In the genomic region with DNA sequence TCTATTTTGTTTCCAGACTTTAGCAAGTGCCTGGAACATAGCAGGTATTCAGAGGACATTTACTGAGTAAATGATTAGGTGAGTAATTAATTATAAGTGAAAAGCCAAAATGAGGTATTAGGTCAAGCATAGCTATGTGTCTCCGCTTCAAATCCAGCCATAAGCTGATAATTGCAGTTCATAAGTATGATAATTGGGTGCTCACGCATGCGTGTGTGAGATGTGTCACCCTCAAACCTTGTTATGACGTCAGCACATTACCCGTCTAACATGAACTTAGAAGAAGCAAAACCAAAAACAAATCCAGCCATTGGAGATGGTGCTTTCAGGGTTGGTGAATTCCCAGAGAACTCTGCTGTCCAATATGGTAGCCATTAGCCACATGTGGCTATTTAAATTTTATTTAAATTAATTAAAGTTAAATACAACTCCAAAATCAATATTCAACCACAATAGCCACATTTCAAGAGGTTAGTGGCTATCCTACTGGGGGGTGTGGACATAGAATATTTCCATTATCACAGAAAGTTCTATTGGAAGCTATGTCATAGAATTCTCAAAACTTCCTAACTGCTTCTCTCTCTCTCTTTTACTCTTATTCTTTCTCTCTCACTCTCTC, we compare ENCODE assay signal across 1 cellular context.
TF ChIP-seq lines count a peak whose summit lies in the region.

A gene with protein sequence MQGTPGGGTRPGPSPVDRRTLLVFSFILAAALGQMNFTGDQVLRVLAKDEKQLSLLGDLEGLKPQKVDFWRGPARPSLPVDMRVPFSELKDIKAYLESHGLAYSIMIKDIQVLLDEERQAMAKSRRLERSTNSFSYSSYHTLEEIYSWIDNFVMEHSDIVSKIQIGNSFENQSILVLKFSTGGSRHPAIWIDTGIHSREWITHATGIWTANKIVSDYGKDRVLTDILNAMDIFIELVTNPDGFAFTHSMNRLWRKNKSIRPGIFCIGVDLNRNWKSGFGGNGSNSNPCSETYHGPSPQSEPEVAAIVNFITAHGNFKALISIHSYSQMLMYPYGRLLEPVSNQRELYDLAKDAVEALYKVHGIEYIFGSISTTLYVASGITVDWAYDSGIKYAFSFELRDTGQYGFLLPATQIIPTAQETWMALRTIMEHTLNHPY (plus strand): TSS at position 569 of the 619 bp plus-strand sequence. CDS start 1,670 bp downstream, outside the sequence.

TF ChIP-seq in K562, 482 proteins besides CTCF, POLR2A, EP300 and RAD21:
- TF ChIP-seq RFX5 (IDR thresholded peaks at IDR 0.05; ENCODE audit: low read depth, low read length) = no peak
- no peak for TF ChIP-seq LARP7 (IDR thresholded peaks at IDR 0.05)
- peak; percentile 56 for TF ChIP-seq CREM (IDR thresholded peaks at IDR 0.05; ENCODE audit: low read depth)
- TF ChIP-seq ZNF140 (CRISPR knock-in tag; IDR thresholded peaks at IDR 0.05) = no peak
- no peak for TF ChIP-seq ZC3H11A (IDR thresholded peaks at IDR 0.05; ENCODE audit: low read depth, low read length)
- TF ChIP-seq, protein P1, sequence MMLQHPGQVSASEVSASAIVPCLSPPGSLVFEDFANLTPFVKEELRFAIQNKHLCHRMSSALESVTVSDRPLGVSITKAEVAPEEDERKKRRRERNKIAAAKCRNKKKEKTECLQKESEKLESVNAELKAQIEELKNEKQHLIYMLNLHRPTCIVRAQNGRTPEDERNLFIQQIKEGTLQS (IDR thresholded peaks at IDR 0.05) = peak; percentile 79
- TF ChIP-seq, protein P1 (CRISPR knock-in tag; conservative IDR thresholded peaks at IDR 0.05) = no peak
- no peak for TF ChIP-seq JUN (IDR thresholded peaks at IDR 0.05; ENCODE audit: borderline replicate concordance, low read depth, low read length)
- TF ChIP-seq JUN (CRISPR knock-in tag; IDR thresholded peaks at IDR 0.05; ENCODE audit: borderline replicate concordance) = no peak
- no peak for TF ChIP-seq CHCHD3 (CRISPR knock-in tag; IDR thresholded peaks at IDR 0.05)
- TF ChIP-seq, protein P2, sequence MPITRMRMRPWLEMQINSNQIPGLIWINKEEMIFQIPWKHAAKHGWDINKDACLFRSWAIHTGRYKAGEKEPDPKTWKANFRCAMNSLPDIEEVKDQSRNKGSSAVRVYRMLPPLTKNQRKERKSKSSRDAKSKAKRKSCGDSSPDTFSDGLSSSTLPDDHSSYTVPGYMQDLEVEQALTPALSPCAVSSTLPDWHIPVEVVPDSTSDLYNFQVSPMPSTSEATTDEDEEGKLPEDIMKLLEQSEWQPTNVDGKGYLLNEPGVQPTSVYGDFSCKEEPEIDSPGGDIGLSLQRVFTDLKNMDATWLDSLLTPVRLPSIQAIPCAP (CRISPR knock-in tag; IDR thresholded peaks at IDR 0.05; ENCODE audit: borderline replicate concordance) = no peak
- peak; percentile 74 for TF ChIP-seq ATF7 (IDR thresholded peaks at IDR 0.05)
- TF ChIP-seq SNIP1 (IDR thresholded peaks at IDR 0.05; ENCODE audit: low read depth) = no peak
- TF ChIP-seq, protein P3, sequence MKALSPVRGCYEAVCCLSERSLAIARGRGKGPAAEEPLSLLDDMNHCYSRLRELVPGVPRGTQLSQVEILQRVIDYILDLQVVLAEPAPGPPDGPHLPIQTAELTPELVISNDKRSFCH (CRISPR knock-in tag; IDR thresholded peaks at IDR 0.05) = no peak
- TF ChIP-seq, protein P3 (tag; IDR thresholded peaks at IDR 0.05) = no peak
- no peak for TF ChIP-seq ZC3H4 (CRISPR knock-in tag; IDR thresholded peaks at IDR 0.05; ENCODE audit: borderline replicate concordance)
- no peak for TF ChIP-seq ATF1 (CRISPR knock-in tag; IDR thresholded peaks at IDR 0.05)
- TF ChIP-seq ATF1 (tag; IDR thresholded peaks at IDR 0.05) = peak; percentile 69; the same call in 1 of the 2 replicates
- no peak for TF ChIP-seq MYBL2 (IDR thresholded peaks at IDR 0.05; ENCODE audit: low read depth)
- no peak for TF ChIP-seq MYBL2 (CRISPR knock-in tag; IDR thresholded peaks at IDR 0.05; ENCODE audit: borderline replicate concordance)
- TF ChIP-seq NONO (IDR thresholded peaks at IDR 0.05; ENCODE audit: low read depth in 2 of 2, low read length in 1 of 2) = no peak
- TF ChIP-seq TBL1XR1 (IDR thresholded peaks at IDR 0.05; ENCODE audit: low read length in 2 of 2) = no peak
- no peak for TF ChIP-seq ZNF766 (CRISPR knock-in tag; conservative IDR thresholded peaks at IDR 0.05)
- peak; percentile 83 to 86 for TF ChIP-seq NRF1 (conservative IDR thresholded peaks at IDR 0.05 in 1 of 2, IDR thresholded peaks at IDR 0.05 in 1 of 2)
- no peak for TF ChIP-seq MCM7 (IDR thresholded peaks at IDR 0.05)
- no peak for TF ChIP-seq STAG1 (CRISPR knock-in tag; IDR thresholded peaks at IDR 0.05; ENCODE audit: borderline replicate concordance)
- no peak for TF ChIP-seq NUFIP1 (IDR thresholded peaks at IDR 0.05; ENCODE audit: partially characterized antibody)
- TF ChIP-seq NR1H2 (CRISPR knock-in tag; IDR thresholded peaks at IDR 0.05) = no peak
- no peak for TF ChIP-seq CHD2 (IDR thresholded peaks at IDR 0.05; ENCODE audit: low read depth, low read length)
- TF ChIP-seq SAFB (IDR thresholded peaks at IDR 0.05; ENCODE audit: borderline replicate concordance, low read depth, low read length) = no peak
- no peak for TF ChIP-seq MCM3 (IDR thresholded peaks at IDR 0.05)
- no peak for TF ChIP-seq TCFL5 (CRISPR knock-in tag; conservative IDR thresholded peaks at IDR 0.05)
- no peak for TF ChIP-seq RAD51 (IDR thresholded peaks at IDR 0.05; ENCODE audit: borderline replicate concordance, low read depth)
- TF ChIP-seq, protein P4, sequence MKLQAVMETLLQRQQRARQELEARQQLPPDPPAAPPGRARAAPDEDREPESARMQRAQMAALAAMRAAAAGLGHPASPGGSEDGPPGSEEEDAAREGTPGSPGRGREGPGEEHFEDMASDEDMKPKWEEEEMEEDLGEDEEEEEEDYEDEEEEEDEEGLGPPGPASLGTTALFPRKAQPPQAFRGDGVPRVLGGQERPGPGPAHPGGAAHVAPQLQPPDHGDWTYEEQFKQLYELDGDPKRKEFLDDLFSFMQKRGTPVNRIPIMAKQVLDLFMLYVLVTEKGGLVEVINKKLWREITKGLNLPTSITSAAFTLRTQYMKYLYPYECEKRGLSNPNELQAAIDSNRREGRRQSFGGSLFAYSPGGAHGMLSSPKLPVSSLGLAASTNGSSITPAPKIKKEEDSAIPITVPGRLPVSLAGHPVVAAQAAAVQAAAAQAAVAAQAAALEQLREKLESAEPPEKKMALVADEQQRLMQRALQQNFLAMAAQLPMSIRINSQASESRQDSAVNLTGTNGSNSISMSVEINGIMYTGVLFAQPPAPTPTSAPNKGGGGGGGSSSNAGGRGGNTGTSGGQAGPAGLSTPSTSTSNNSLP (IDR thresholded peaks at IDR 0.05; ENCODE audit: borderline replicate concordance, low read depth, low read length) = no peak
- TF ChIP-seq MAFK (IDR thresholded peaks at IDR 0.05; ENCODE audit: low read length) = no peak
- TF ChIP-seq TGIF2 (CRISPR knock-in tag; IDR thresholded peaks at IDR 0.05) = no peak
- TF ChIP-seq, protein P5, sequence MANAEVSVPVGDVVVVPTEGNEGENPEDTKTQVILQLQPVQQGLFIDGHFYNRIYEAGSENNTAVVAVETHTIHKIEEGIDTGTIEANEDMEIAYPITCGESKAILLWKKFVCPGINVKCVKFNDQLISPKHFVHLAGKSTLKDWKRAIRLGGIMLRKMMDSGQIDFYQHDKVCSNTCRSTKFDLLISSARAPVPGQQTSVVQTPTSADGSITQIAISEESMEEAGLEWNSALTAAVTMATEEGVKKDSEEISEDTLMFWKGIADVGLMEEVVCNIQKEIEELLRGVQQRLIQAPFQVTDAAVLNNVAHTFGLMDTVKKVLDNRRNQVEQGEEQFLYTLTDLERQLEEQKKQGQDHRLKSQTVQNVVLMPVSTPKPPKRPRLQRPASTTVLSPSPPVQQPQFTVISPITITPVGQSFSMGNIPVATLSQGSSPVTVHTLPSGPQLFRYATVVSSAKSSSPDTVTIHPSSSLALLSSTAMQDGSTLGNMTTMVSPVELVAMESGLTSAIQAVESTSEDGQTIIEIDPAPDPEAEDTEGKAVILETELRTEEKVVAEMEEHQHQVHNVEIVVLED (CRISPR knock-in tag; IDR thresholded peaks at IDR 0.05) = no peak
- TF ChIP-seq SMARCA5 (IDR thresholded peaks at IDR 0.05) = no peak
- no peak for TF ChIP-seq MXI1 (IDR thresholded peaks at IDR 0.05; ENCODE audit: low read depth, low read length)
- TF ChIP-seq, protein P6, sequence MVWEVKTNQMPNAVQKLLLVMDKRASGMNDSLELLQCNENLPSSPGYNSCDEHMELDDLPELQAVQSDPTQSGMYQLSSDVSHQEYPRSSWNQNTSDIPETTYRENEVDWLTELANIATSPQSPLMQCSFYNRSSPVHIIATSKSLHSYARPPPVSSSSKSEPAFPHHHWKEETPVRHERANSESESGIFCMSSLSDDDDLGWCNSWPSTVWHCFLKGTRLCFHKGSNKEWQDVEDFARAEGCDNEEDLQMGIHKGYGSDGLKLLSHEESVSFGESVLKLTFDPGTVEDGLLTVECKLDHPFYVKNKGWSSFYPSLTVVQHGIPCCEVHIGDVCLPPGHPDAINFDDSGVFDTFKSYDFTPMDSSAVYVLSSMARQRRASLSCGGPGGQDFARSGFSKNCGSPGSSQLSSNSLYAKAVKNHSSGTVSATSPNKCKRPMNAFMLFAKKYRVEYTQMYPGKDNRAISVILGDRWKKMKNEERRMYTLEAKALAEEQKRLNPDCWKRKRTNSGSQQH (CRISPR knock-in tag; IDR thresholded peaks at IDR 0.05) = no peak
